In genomic region chr15:59594493-59594942, GRCh38 we compare ENCODE assay signal across 13 cellular contexts. TPM values are rescaled to one million over a fixed set of nuclear protein-coding genes. Genes with fewer than 3 reads are reported as not detected.
DNase-seq lines count a peak whose midpoint lies in the region; ATAC-seq and TF ChIP-seq lines count a peak whose summit lies in the region.
"Had no signal": no experiment of that assay in that cellular context is flagged by ENCODE, and none has a peak within 500 bp of the region (broad histone marks: within the 10 kb centered on the region; RNA-seq: fewer than 3 reads in every experiment).

No MANE protein-coding gene starts in this region.

- intact Hi-C loops in PC-3 (cut with micrococcal nuclease), result no loop called here

- no TSS peak for BruUV-seq in PC-3 (replicated peaks; lab: Mats Ljungman, UMichigan)

- CTCF ChIA-PET in PC-3 (lab: Charles Lee), result no interaction called here

- H3K27me3 ChIP-seq in PC-3 (ENCODE audit: low read length) (no peaks in the 10 kb centered on the region), mucosa of rectum (ENCODE audit: control insufficient read depth in 2 of 2, insufficient read depth in 2 of 2, low read length in 2 of 2) (no peaks in the 10 kb centered on the region)
- H3K27me3 ChIP-seq: upper lobe of left lung had no signal

- peaks cover 15% of the 10 kb centered on the region for H3K4me1 ChIP-seq in PC-3 (ENCODE audit: insufficient read depth, low read length)
- H3K4me1 ChIP-seq in mucosa of rectum (ENCODE audit: control insufficient read depth in 2 of 2, insufficient read depth in 2 of 2, low read length in 2 of 2), result peaks cover 24 to 48% of the 10 kb centered on the region in 2 donors
- H3K4me1 ChIP-seq: upper lobe of left lung had no signal

- H3K4me3 ChIP-seq in AG10803 (ENCODE audit: low read length) (no peak overlapping the region), PC-3 (ENCODE audit: low read length) (no peak overlapping the region), mucosa of rectum (ENCODE audit: low read length in 2 of 2) (peak overlapping the region in 1 of 2 donors; percentile 57)
- H3K4me3 ChIP-seq: upper lobe of left lung had no signal

- H2AFZ ChIP-seq in PC-3 (ENCODE audit: low read length), result no peak overlapping the region

- H3K27ac ChIP-seq in PC-3 (ENCODE audit: low read length) (peak overlapping the region; percentile 69), mucosa of rectum (ENCODE audit: low read depth in 2 of 2, low read length in 2 of 2) (peak overlapping the region; percentile 97 to 99)

- POLR2A ChIA-PET in PC-3 (lab: Charles Lee; ENCODE audit: unreplicated experiment), result interaction anchor here (0.7 kb wide), 1 partner anchor 43 kb away, joined by 3 read pairs; no protein-coding TSS in a partner anchor

- no peaks in the 10 kb centered on the region for H3K9me3 ChIP-seq in PC-3 (ENCODE audit: low read length)
- H3K9me3 ChIP-seq in mucosa of rectum (ENCODE audit: control insufficient read depth in 2 of 2, low read length in 2 of 2), result no peaks in the 10 kb centered on the region
- H3K9me3 ChIP-seq: upper lobe of left lung had no signal

- TF ChIP-seq CTCF in AG10803 (conservative IDR thresholded peaks at IDR 0.05; ENCODE audit: low read length) (no peak), PC-3 (conservative IDR thresholded peaks at IDR 0.05; ENCODE audit: low read depth, low read length) (no peak)

- no peaks in the 10 kb centered on the region for H3F3A ChIP-seq in PC-3 (ENCODE audit: low read length, unreplicated experiment)

- no peaks in the 10 kb centered on the region for H3K79me2 ChIP-seq in PC-3 (ENCODE audit: low read length)

- 0 out of 2 replicates have a peak overlapping the region, but pooled peaks have one; percentile 24 for H3K4me2 ChIP-seq in PC-3 (ENCODE audit: low read length)

- no peaks in the 10 kb centered on the region for H4K20me1 ChIP-seq in PC-3 (ENCODE audit: low read length)

- H3K9ac ChIP-seq in PC-3 (ENCODE audit: low read length), result no peak overlapping the region
- peak overlapping the region; percentile 79 to 80 for H3K9ac ChIP-seq in mucosa of rectum (ENCODE audit: low read depth in 1 of 2, low read length in 2 of 2)

- H3K36me3 ChIP-seq in PC-3 (ENCODE audit: low read depth, low read length) (no peaks in the 10 kb centered on the region), mucosa of rectum (ENCODE audit: control insufficient read depth in 2 of 2, insufficient read depth in 2 of 2, low read length in 2 of 2) (no peaks in the 10 kb centered on the region)
- H3K36me3 ChIP-seq: upper lobe of left lung had no signal

- ATAC-seq in PC-3 (peak; percentile 97), esophagus mucosa (peak; percentile 78), GM19397 (IDR thresholded peaks at IDR 0.05; ENCODE audit: unreplicated experiment) (no peak), GM18909 (IDR thresholded peaks at IDR 0.05; ENCODE audit: poor library complexity, unreplicated experiment) (no peak)

- H3K9me2 ChIP-seq in PC-3 (replicated peaks; ENCODE audit: low read length), result no peaks in the 10 kb centered on the region

- peak; percentile 47 for DNase-seq in AG10803 (ENCODE audit: low read depth)
- peak; percentile 71 for DNase-seq in PC-3
- no peak for DNase-seq in T-helper 1 cell
- no peak for DNase-seq in SKM-1 treated with dmso at 0.1 percent for 144 hours (lab: John Stamatoyannopoulos, UW; ENCODE audit: unreplicated experiment)
- DNase-seq: caudate nucleus; CD4-positive, alpha-beta memory T cell; KBM-7; stimulated activated CD4-positive, alpha-beta T cell treated with anti-CD3 and anti-CD28 coated beads, Interleukin-2, amount 100 ng/mL, for 24 hours had no signal

RNA-seq across cellular contexts. Expression of gene GCNT3, which starts 17.1 kb away (rescaled TPM):
- total RNA-seq in PC-3 (2014; rRNA removed), result 0.18 TPM in 1 of 2 replicates, not detected in the other
- total RNA-seq in esophagus mucosa, result 11.4 TPM
- total RNA-seq: CD4-positive, alpha-beta memory T cell had no signal

Comparison
In these comparisons a context has a peak if more than half of its experiments do, and no peak if none do; other contexts are left out.
1. DNase-seq: peak in AG10803 (single experiment) and PC-3 (single experiment); none in T-helper 1 cell (0 of 5) and SKM-1 treated with dmso at 0.1 percent for 144 hours (single experiment).
2. ATAC-seq: peak in PC-3 (single experiment) and esophagus mucosa (single experiment); none in GM19397 (single experiment) and GM18909 (single experiment).
3. RNA of gene GCNT3, which starts 17.1 kb away (total RNA-seq): 11.4 TPM in esophagus mucosa (single experiment); 0.18 TPM in PC-3; every median in the first group is over 10 times any median in the second.